8 cellular contexts compared by ENCODE assay signal in the genomic region with DNA sequence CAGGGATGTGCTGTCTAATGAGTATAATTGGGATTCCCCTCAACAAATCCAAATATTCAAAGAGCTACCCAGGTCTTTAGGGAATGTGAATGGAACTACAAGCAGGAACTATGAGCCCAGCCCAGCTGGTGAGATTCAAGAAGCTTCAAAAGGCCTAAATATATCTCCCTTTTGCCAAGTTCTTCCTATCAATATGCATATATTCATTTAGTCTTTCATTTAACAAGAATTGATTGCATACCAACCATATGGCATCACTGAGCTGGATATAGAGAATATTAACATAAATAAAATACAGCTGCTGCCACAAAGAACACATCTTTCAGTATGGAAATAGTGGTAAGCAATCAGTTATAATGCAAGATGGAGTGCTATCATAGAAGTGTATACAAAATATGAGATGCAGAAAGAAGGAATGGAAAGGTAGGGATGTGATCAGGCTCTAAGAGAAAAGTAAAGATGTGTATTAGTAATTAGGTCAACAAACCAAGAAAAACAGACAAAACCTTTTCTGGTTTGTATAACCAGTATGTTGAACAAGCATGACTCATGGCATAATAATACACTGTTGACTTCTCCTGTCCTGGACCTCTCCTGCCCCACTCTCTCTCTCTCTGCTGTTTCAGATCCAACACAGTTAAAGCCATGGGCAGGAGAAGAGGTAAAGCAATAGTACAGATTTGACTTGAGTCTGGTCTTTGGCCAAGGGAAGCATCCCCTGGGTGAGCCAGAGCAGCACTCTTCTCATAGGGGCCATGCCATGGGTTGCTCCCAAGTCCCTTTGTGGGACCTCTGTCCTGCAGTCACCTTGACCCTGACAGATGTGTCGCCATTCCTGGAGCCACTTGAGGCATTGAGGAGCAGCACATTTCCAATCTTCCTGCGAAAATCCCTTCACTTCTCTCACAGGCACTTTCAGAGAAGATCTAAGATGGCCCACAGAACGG. TPM values are rescaled to one million over a fixed set of nuclear protein-coding genes. Genes with fewer than 3 reads are reported as not detected.
DNase-seq lines count a peak whose midpoint lies in the region; FAIRE-seq and TF ChIP-seq lines count a peak whose summit lies in the region.

No MANE protein-coding gene starts in this region.

- TF ChIP-seq EP300 in stomach (IDR thresholded peaks at IDR 0.05): no peak

- peaks cover 4% of the 10 kb centered on the region for H3K9me3 Mint-ChIP-seq in astrocyte (ENCODE audit: unreplicated experiment)

- no peak for TF ChIP-seq CTCF in astrocyte (IDR thresholded peaks at IDR 0.05; ENCODE audit: insufficient read depth, low read depth, low read length)
- TF ChIP-seq CTCF in stomach (IDR thresholded peaks at IDR 0.05): no peak

- H3K27ac Mint-ChIP-seq in astrocyte (ENCODE audit: unreplicated experiment): peak overlapping the region; percentile 100

- no peaks in the 10 kb centered on the region for H3K79me2 ChIP-seq in astrocyte (ENCODE audit: insufficient read depth, low read length)

- H3K4me2 ChIP-seq in astrocyte (ENCODE audit: low read length): peak overlapping the region; percentile 78

- peaks cover 69% of the 10 kb centered on the region for H3K4me1 ChIP-seq in astrocyte (ENCODE audit: insufficient read depth, low read length)
- peaks cover 19% of the 10 kb centered on the region for H3K4me1 ChIP-seq in iPS-20b (ENCODE audit: insufficient read depth, low read length)
- peaks cover 14 to 66% (median 45%) of the 10 kb centered on the region in 4 donors for H3K4me1 ChIP-seq in stomach

- H3K27me3 ChIP-seq in astrocyte (ENCODE audit: insufficient read depth, low read length) (no peaks in the 10 kb centered on the region), iPS-20b (ENCODE audit: insufficient read depth, low read length) (no peaks in the 10 kb centered on the region), stomach (no peaks in the 10 kb centered on the region)

- H3K36me3 ChIP-seq in astrocyte (ENCODE audit: insufficient read depth, low read length) (no peaks in the 10 kb centered on the region), iPS-20b (ENCODE audit: insufficient read depth, low read depth, low read length) (no peaks in the 10 kb centered on the region), stomach (no peaks in the 10 kb centered on the region)

- H3K27ac ChIP-seq in astrocyte (ENCODE audit: low read depth, low read length): peak overlapping the region; percentile 99
- H3K27ac ChIP-seq in iPS-20b (ENCODE audit: low read length): peak overlapping the region; percentile 83
- peak overlapping the region; percentile 79 to 92 (median 88) for H3K27ac ChIP-seq in stomach

- intact Hi-C loops in stomach (cut with DNase I; ENCODE audit: low total_unique reads): no loop called here

- no peaks in the 10 kb centered on the region for H3K27me3 Mint-ChIP-seq in astrocyte (ENCODE audit: low read depth, unreplicated experiment)

- H3K9me3 ChIP-seq in astrocyte (ENCODE audit: insufficient read depth, low read depth, low read length): no peaks in the 10 kb centered on the region
- H3K9me3 ChIP-seq in iPS-20b (ENCODE audit: insufficient read depth, low read depth, low read length): no peaks in the 10 kb centered on the region
- H3K9me3 ChIP-seq in stomach: no peaks in the 10 kb centered on the region

- FAIRE-seq in astrocyte (lab: Jason Lieb, UNC): peak; percentile 37

- TF ChIP-seq POLR2A in stomach (IDR thresholded peaks at IDR 0.05): no peak

- no peaks in the 10 kb centered on the region for H4K20me1 ChIP-seq in astrocyte (ENCODE audit: insufficient read depth, low read length)

- H3K4me3 ChIP-seq in astrocyte (ENCODE audit: insufficient read depth, low read depth, low read length) (peak overlapping the region; percentile 25), iPS-20b (ENCODE audit: low read length) (no peak overlapping the region), stomach (no peak overlapping the region)

- H3K4me3 Mint-ChIP-seq in astrocyte (ENCODE audit: unreplicated experiment): no peak overlapping the region

- peaks cover 75% of the 10 kb centered on the region for H3K4me1 Mint-ChIP-seq in astrocyte (ENCODE audit: low read depth, unreplicated experiment)

- DNase-seq in HS-5 (ENCODE audit: low read depth): peak; percentile 47
- DNase-seq in astrocyte (ENCODE audit: low read depth): peak; percentile 93
- DNase-seq in stomach: no peak
- no peak for DNase-seq in NCI-H1694 treated with DMSO at 0.1 percent for 48 hours (lab: John Stamatoyannopoulos, UW)
- DNase-seq in NCI-H1048 (lab: John Stamatoyannopoulos, UW): no peak
- DNase-seq in NCI-H2227 (lab: John Stamatoyannopoulos, UW; ENCODE audit: unreplicated experiment): no peak
- no peak for DNase-seq in NCI-H345 (lab: John Stamatoyannopoulos, UW)

- no peak overlapping the region for H2AFZ ChIP-seq in astrocyte (ENCODE audit: low read depth, low read length)

- H3K36me3 Mint-ChIP-seq in astrocyte (ENCODE audit: low read depth, unreplicated experiment): no peaks in the 10 kb centered on the region

- H3K9ac ChIP-seq in astrocyte (ENCODE audit: low read length) (peak overlapping the region; percentile 80), iPS-20b (ENCODE audit: low read depth, low read length) (peak overlapping the region; percentile 57; the same call in 1 of the 2 replicates)

- WGBS in stomach, 5 donors: 74 to 95% (median 94%) methylated on average over 3 of the region's 3 CpGs

RNA-seq across cellular contexts. Expression of a gene that starts 58.6 kb away (rescaled TPM):
- 680 and 717 TPM in 2 replicates for total RNA-seq in astrocyte
- 10 to 100 TPM in 4 of 5 donors, 1 to 10 TPM in 1; 4.1 to 98.8 (median 72.9) TPM for total RNA-seq in stomach
- 10 to 100 TPM; 11.0 to 12.2 (median 11.7) TPM for polyA plus RNA-seq in stomach

Comparison
In these comparisons a context has a peak if more than half of its experiments do, and no peak if none do; other contexts are left out.
1. DNase-seq: peak in HS-5 (single experiment) and astrocyte (single experiment); none in stomach (single experiment), NCI-H1694 treated with DMSO at 0.1 percent for 48 hours (single experiment), NCI-H1048 (single experiment), NCI-H2227 (single experiment) and NCI-H345 (single experiment).
2. Peak in every context shown above with its lines, with median percentiles within 50 percentile points of each other: H3K27ac ChIP-seq.